Comparison of ENCODE assay signal across 8 cellular contexts in genomic region chr18:50401888-50402287, GRCh38. TPM values are rescaled to one million over a fixed set of nuclear protein-coding genes. Genes with fewer than 3 reads are reported as not detected.
A peak's percentile ranks its signal among the peaks of the same experiment; 100 is the strongest.
DNase-seq lines count a peak whose midpoint lies in the region; ATAC-seq, FAIRE-seq and TF ChIP-seq lines count a peak whose summit lies in the region.

No MANE protein-coding gene starts in this region.

- no peaks in the 10 kb centered on the region for H3K79me2 ChIP-seq in GM23248 (ENCODE audit: insufficient read depth)

- H3K9me2 ChIP-seq in GM23248 (ENCODE audit: insufficient read depth): no peaks in the 10 kb centered on the region

- H3K4me3 ChIP-seq in GM23248 (no peak overlapping the region), epithelial cell of esophagus (ENCODE audit: low read length) (no peak overlapping the region), pancreas (no peak overlapping the region)

- H2AFZ ChIP-seq in GM23248: no peak overlapping the region

- no peaks in the 10 kb centered on the region for H4K20me1 ChIP-seq in GM23248 (ENCODE audit: insufficient read depth)

- H3K36me3 ChIP-seq in GM23248 (ENCODE audit: low read depth) (no peaks in the 10 kb centered on the region), pancreas (no peaks in the 10 kb centered on the region)

- TF ChIP-seq CTCF in epithelial cell of esophagus (IDR thresholded peaks at IDR 0.05; ENCODE audit: insufficient read depth, low read depth, low read length, missing control alignments) (no peak), pancreas (IDR thresholded peaks at IDR 0.05) (peak in 2 of 4 donors; percentile 20 to 32)

- WGBS in GM23248 (ENCODE audit: low coverage in 1 of 2, low lambda C conversion rate in 2 of 2, missing lambda C conversion rate in 2 of 2), 2 experiments: 14% methylated on average over 18 to 21 of the region's 21 CpGs
- WGBS in pancreas, 2 donors: 11% methylated on average over 21 of the region's 21 CpGs

- H3K9me3 ChIP-seq in GM23248 (ENCODE audit: low read depth): no peaks in the 10 kb centered on the region
- H3K9me3 ChIP-seq in pancreas: no peaks in the 10 kb centered on the region

- in situ Hi-C loops in GM23248 (cut with MboI): no loop called here

- H3K4me2 ChIP-seq in GM23248 (ENCODE audit: unreplicated experiment): no peak overlapping the region

- FAIRE-seq in pancreas (lab: Jason Lieb, UNC): no peak

- no peaks in the 10 kb centered on the region for H3K4me1 ChIP-seq in GM23248 (ENCODE audit: insufficient read depth)
- peaks cover 0 to 11% (median 7%) of the 10 kb centered on the region in 3 donors for H3K4me1 ChIP-seq in pancreas

- intact Hi-C loops in pancreas (cut with DNase I): no loop called here

- no peaks in the 10 kb centered on the region for H3F3A ChIP-seq in GM23248 (ENCODE audit: insufficient read depth)

- H3K27me3 ChIP-seq in GM23248 (replicated peaks; ENCODE audit: insufficient read depth): peaks cover 36% of the 10 kb centered on the region
- no peaks in the 10 kb centered on the region for H3K27me3 ChIP-seq in pancreas

- DNase-seq in GM23248 (peak; percentile 43), NCI-H2107 treated with DMSO at 0.1 percent for 48 hours (lab: John Stamatoyannopoulos, UW; ENCODE audit: unreplicated experiment) (peak; percentile 27), epithelial cell of esophagus (ENCODE audit: low read depth) (peak; percentile 79), pancreas (peak; percentile 92 to 99 (median 95)), NCI-H1930 (lab: John Stamatoyannopoulos, UW) (no peak), ureter (ENCODE audit: low spot score) (no peak)

- no peak overlapping the region for H3K9ac ChIP-seq in GM23248

- H3K27ac ChIP-seq in GM23248 (no peak overlapping the region), pancreas (no peak overlapping the region)

- ATAC-seq in pancreas: peak; percentile 97 to 100 (median 99)
- ATAC-seq in HG03095 (IDR thresholded peaks at IDR 0.05; ENCODE audit: unreplicated experiment): no peak
- no peak for ATAC-seq in HG02840 (IDR thresholded peaks at IDR 0.05; ENCODE audit: low FRiP score, unreplicated experiment)

RNA-seq across cellular contexts. Expression of gene SKA1, which starts 27.0 kb away (rescaled TPM):
- total RNA-seq in GM23248 (2014; rRNA removed; shearing (Covaris generic)): 5.6 and 8.8 TPM in 2 replicates
- polyA plus RNA-seq in GM23248 (2016; fragmentation: Nextera tagmentation; extraction: Ambion mirVana) (6.6 and 9.4 TPM in 2 replicates), pancreas (under 1 TPM; 0.05 to 0.15 TPM)
- total RNA-seq in pancreas (under 1 TPM; 0.28 to 0.86 (median 0.44) TPM), ureter (0.39 TPM)

Comparison
In these comparisons a context has a peak if more than half of its experiments do, and no peak if none do; other contexts are left out.
1. DNase-seq: peak in GM23248 (single experiment), NCI-H2107 treated with DMSO at 0.1 percent for 48 hours (single experiment), epithelial cell of esophagus (single experiment) and pancreas (6 of 6); none in NCI-H1930 (0 of 2) and ureter (single experiment).
2. ATAC-seq: peak in pancreas (4 of 4); none in HG03095 (single experiment) and HG02840 (single experiment).